In the genomic region with DNA sequence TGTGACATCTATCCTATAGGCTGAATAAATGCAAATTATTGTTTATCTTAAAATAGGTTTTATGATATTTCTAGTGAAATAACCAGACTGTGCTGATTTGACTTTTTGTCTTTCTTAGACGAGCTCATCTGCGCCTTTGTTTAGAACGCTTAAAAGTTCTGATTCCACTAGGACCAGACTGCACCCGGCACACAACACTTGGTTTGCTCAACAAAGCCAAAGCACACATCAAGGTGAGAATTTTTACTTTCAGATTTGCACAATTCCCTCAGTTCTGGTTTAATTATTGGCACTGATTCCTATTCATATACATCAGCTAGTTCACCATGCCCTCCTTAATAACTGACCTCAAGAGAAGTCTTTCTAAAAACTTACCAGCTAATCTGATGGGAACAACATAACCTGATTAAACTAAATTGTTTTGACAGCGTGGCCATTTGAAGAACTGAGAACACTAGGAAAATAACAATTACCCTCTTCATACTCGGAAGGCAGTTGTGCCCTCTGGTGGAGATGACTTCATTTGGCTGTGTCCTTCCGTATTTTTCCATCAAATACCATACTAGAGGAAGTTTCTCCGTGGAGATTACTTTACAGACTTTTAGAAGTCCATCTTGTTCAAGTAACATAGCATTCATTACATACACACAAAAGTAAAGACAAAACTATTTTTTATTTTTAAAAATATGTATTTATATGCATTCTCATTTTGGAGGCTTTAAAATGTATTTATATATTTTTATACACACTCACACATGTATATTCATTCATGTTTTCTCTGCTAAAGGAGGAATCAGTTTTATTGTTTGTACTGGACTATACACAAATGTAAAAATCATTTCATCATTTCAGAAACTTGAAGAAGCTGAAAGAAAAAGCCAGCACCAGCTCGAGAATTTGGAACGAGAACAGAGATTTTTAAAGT, we compare ENCODE assay signal across 8 cellular contexts. TPM values are rescaled to one million over a fixed set of nuclear protein-coding genes. Genes with fewer than 3 reads are reported as not detected.
DNase-seq lines count a peak whose midpoint lies in the region; ATAC-seq lines count a peak whose summit lies in the region.

No MANE protein-coding gene starts in this region.

- DNase-seq in NCI-H1417 (lab: John Stamatoyannopoulos, UW) (peak; percentile 12 to 64 (median 28)), NCI-H1417 treated with DMSO at 0.1 percent for 48 hours (lab: John Stamatoyannopoulos, UW) (no peak), HuH-7 (ENCODE audit: low spot score) (peak; percentile 20), RKO (ENCODE audit: low spot score) (peak; percentile 81), anterior cingulate cortex (lab: John Stamatoyannopoulos, UW) (peak in 38 of 58 donors; percentile 3 to 79 (median 37)), left ventricle myocardium superior (no peak), pulmonary artery endothelial cell (ENCODE audit: low read depth, low spot score) (peak; percentile 7)

- ATAC-seq in left ventricle myocardium superior = peak; percentile 78
- ATAC-seq in GM21526 (IDR thresholded peaks at IDR 0.05; ENCODE audit: low FRiP score, unreplicated experiment) = no peak

- intact Hi-C loops in left ventricle myocardium superior (cut with micrococcal nuclease) = loop anchor here (2.0 to 5.0 kb wide), 2 partner anchors 47 to 143 kb away; no protein-coding TSS in a partner anchor

RNA-seq across cellular contexts. Expression of gene SMNDC1, which starts 25.4 kb away (rescaled TPM):
- 24.0 TPM for total RNA-seq in left ventricle myocardium superior
- total RNA-seq in pulmonary artery endothelial cell = 6.9 and 9.0 TPM in 2 replicates

Comparison
In these comparisons a context has a peak if more than half of its experiments do, and no peak if none do; other contexts are left out.
1. DNase-seq: peak in NCI-H1417 (3 of 3), HuH-7 (single experiment), RKO (single experiment), anterior cingulate cortex (38 of 58) and pulmonary artery endothelial cell (single experiment); none in NCI-H1417 treated with DMSO at 0.1 percent for 48 hours (single experiment) and left ventricle myocardium superior (single experiment).